Comparison of ENCODE assay signal across 31 cellular contexts in genomic region chr9:90451804-90452203, GRCh38.
"Had no signal": no experiment of that assay in that cellular context is flagged by ENCODE, and none has a peak within 500 bp of the region (broad histone marks: within the 10 kb centered on the region; RNA-seq: fewer than 3 reads in every experiment).

No MANE protein-coding gene starts in this region.

- H3K27ac ChIP-seq: ascending aorta, breast epithelium, cardiac muscle cell, colonic mucosa, epithelial cell of prostate, esophagus squamous epithelium, gastroesophageal sphincter had no signal

- ATAC-seq: activated CD4-positive, alpha-beta T cell treated with anti-CD3 and anti-CD28 coated beads for 36 hours; activated CD8-positive, alpha-beta memory T cell treated with anti-CD3 and anti-CD28 coated beads, Interleukin-2, amount 10 ng/mL, durations not matched to agents 7 days and 5 days; activated CD8-positive, alpha-beta T cell treated with anti-CD3 and anti-CD28 coated beads, Interleukin-2, amount 10 ng/mL, durations not matched to agents 7 days and 5 days; activated naive CD4-positive, alpha-beta T cell treated with anti-CD3 and anti-CD28 coated beads, Interleukin-2, amount 50 U/mL, for 72 hours; gastroesophageal sphincter; T-helper 17 cell had no signal

- H3K27me3 ChIP-seq: ascending aorta, breast epithelium, cardiac muscle cell, colonic mucosa had no signal

- H3K4me3 ChIP-seq: ascending aorta, breast epithelium, cardiac muscle cell, colonic mucosa, esophagus squamous epithelium, gastroesophageal sphincter had no signal

- H3K36me3 ChIP-seq: ascending aorta, breast epithelium, cardiac muscle cell, colonic mucosa, esophagus squamous epithelium, gastroesophageal sphincter had no signal

- H3K4me1 ChIP-seq: ascending aorta, breast epithelium, colonic mucosa, esophagus squamous epithelium, gastroesophageal sphincter had no signal

- H3K9me3 ChIP-seq: ascending aorta, breast epithelium, colonic mucosa, esophagus squamous epithelium had no signal

- FAIRE-seq: endometrium, endothelial cell of umbilical vein had no signal

- DNase-seq: activated CD4-positive, alpha-beta memory T cell treated with anti-CD3 and anti-CD28 coated beads for 36 hours; activated CD4-positive, alpha-beta T cell treated with anti-CD3 and anti-CD28 coated beads for 36 hours; activated CD4-positive, alpha-beta T cell treated with anti-CD3 and anti-CD28 coated beads, Interleukin-2, amount 10 ng/mL, durations not matched to agents 24 days and 14 days; activated CD4-positive, CD25-positive, alpha-beta regulatory T cell; activated CD4-positive, CD25-positive, alpha-beta regulatory T cell treated with anti-CD3 and anti-CD28 coated beads, Interleukin-2, amount 50 U/mL, for 72 hours; activated CD8-positive, alpha-beta memory T cell treated with anti-CD3 and anti-CD28 coated beads, Interleukin-2, amount 10 ng/mL, durations not matched to agents 7 days and 5 days; activated CD8-positive, alpha-beta memory T cell treated with anti-CD3 and anti-CD28 coated beads, Interleukin-2, amount 50 U/mL, for 4 hours; activated CD8-positive, alpha-beta T cell treated with anti-CD3 and anti-CD28 coated beads, Interleukin-2, amount 10 ng/mL, durations not matched to agents 7 days and 5 days; activated gamma-delta T cell; activated naive CD4-positive, alpha-beta T cell; activated naive CD4-positive, alpha-beta T cell treated with anti-CD3 and anti-CD28 coated beads, Interleukin-2, amount 10 ng/mL, durations not matched to agents 7 days and 5 days; activated naive CD8-positive, alpha-beta T cell treated with anti-CD3 and anti-CD28 coated beads, Interleukin-2, amount 10 ng/mL, durations not matched to agents 7 days and 5 days; activated T-cell treated with anti-CD3 and anti-CD28 coated beads, Interleukin-2, amount 50 U/mL, for 1 hour; activated T-cell treated with anti-CD3 and anti-CD28 coated beads, Interleukin-2, amount 50 U/mL, for 48 hours; central memory CD4-positive, alpha-beta T cell; cerebellar nuclear complex; colonic mucosa; effector CD8-positive, alpha-beta T cell; esophagus squamous epithelium; foreskin melanocyte; T-helper 1 cell; T-helper 17 cell; T1000 had no signal
